24 cellular contexts compared by ENCODE assay signal in genomic region chr16:85856585-85856984, GRCh38. TPM values are rescaled to one million over a fixed set of nuclear protein-coding genes. Genes with fewer than 3 reads are reported as not detected.
DNase-seq lines count a peak whose midpoint lies in the region; ATAC-seq, FAIRE-seq and TF ChIP-seq lines count a peak whose summit lies in the region.
"Had no signal": no experiment of that assay in that cellular context is flagged by ENCODE, and none has a peak within 500 bp of the region (broad histone marks: within the 10 kb centered on the region; RNA-seq: fewer than 3 reads in every experiment).

No MANE protein-coding gene starts in this region.

- intact Hi-C loops in activated CD8-positive, alpha-beta T cell treated with anti-CD3 and anti-CD28 coated beads for 36 hours (cut with micrococcal nuclease), result no loop called here
- intact Hi-C loops in dendritic cell treated with granulocyte-macrophage colony-stimulating factor and Interleukin-4, amounts not matched to agents 40 ng/mL and 50 ng/mL, for 4 days (cut with micrococcal nuclease), result no loop called here

- FAIRE-seq in GM12891 (lab: Jason Lieb, UNC), result peak; percentile 57
- FAIRE-seq: D721Med, GM12892, GM18507, GM19239, H1 had no signal

- peaks cover 19% of the 10 kb centered on the region for H3K4me1 Mint-ChIP-seq in activated CD8-positive, alpha-beta T cell treated with anti-CD3 and anti-CD28 coated beads for 36 hours (ENCODE audit: low read depth)
- H3K4me1 Mint-ChIP-seq in activated CD8-positive, alpha-beta T cell treated with anti-CD3 and anti-CD28 coated beads, Interleukin-2, amount 10 ng/mL, durations not matched to agents 7 days and 5 days (ENCODE audit: low read depth), result no peaks in the 10 kb centered on the region
- peaks cover 79% of the 10 kb centered on the region for H3K4me1 Mint-ChIP-seq in dendritic cell treated with granulocyte-macrophage colony-stimulating factor and Interleukin-4, amounts not matched to agents 40 ng/mL and 50 ng/mL, for 4 days (ENCODE audit: low read depth)
- peaks cover 75% of the 10 kb centered on the region for H3K4me1 Mint-ChIP-seq in stimulated activated memory B cell treated with anti-CD40 and anti-IgM and Interleukin-4, amounts not matched to agents 10 μg/mL and 1 μg/mL and 100 μg/mL, for 72 hours
- no peaks in the 10 kb centered on the region for H3K4me1 Mint-ChIP-seq in chondrocyte (ENCODE audit: low read depth)

- peak; percentile 22 for DNase-seq in activated CD8-positive, alpha-beta T cell treated with anti-CD3 and anti-CD28 coated beads for 36 hours
- DNase-seq in activated CD8-positive, alpha-beta T cell treated with anti-CD3 and anti-CD28 coated beads, Interleukin-2, amount 10 ng/mL, durations not matched to agents 7 days and 5 days, result no peak
- DNase-seq in GM12891 (ENCODE audit: insufficient read length, low spot score) (no peak), chondrocyte (ENCODE audit: low spot score) (no peak), EL (no peak)
- DNase-seq: ACHN, DMS53, KG1, NCI-H1092 treated with DMSO at 0.1 percent for 48 hours, NCI-H1436 treated with DMSO at 0.1 percent for 48 hours, NCI-H1930, NCI-H748 treated with DMSO at 0.1 percent for 48 hours, SIG-M5, SK-N-SH had no signal

- CTCF ChIA-PET in activated CD8-positive, alpha-beta T cell treated with anti-CD3 and anti-CD28 coated beads for 36 hours (lab: Charles Lee), result interaction anchor here (1.1 kb wide), 1 partner anchor 35 kb away, joined by 5 read pairs; no protein-coding TSS in a partner anchor
- CTCF ChIA-PET in activated CD8-positive, alpha-beta T cell treated with anti-CD3 and anti-CD28 coated beads, Interleukin-2, amount 10 ng/mL, durations not matched to agents 7 days and 5 days (lab: Charles Lee), result no interaction called here

- H3K27me3 Mint-ChIP-seq in activated CD8-positive, alpha-beta T cell treated with anti-CD3 and anti-CD28 coated beads for 36 hours, result peaks cover 2% of the 10 kb centered on the region
- peaks cover 9% of the 10 kb centered on the region for H3K27me3 Mint-ChIP-seq in activated CD8-positive, alpha-beta T cell treated with anti-CD3 and anti-CD28 coated beads, Interleukin-2, amount 10 ng/mL, durations not matched to agents 7 days and 5 days (ENCODE audit: low read depth)
- H3K27me3 Mint-ChIP-seq in dendritic cell treated with granulocyte-macrophage colony-stimulating factor and Interleukin-4, amounts not matched to agents 40 ng/mL and 50 ng/mL, for 4 days, result peaks cover 8% of the 10 kb centered on the region
- no peaks in the 10 kb centered on the region for H3K27me3 Mint-ChIP-seq in stimulated activated memory B cell treated with anti-CD40 and anti-IgM and Interleukin-4, amounts not matched to agents 10 μg/mL and 1 μg/mL and 100 μg/mL, for 72 hours
- H3K27me3 Mint-ChIP-seq in chondrocyte (ENCODE audit: low read depth), result peaks cover 40% of the 10 kb centered on the region

- POLR2A ChIA-PET in activated CD8-positive, alpha-beta T cell treated with anti-CD3 and anti-CD28 coated beads for 36 hours (lab: Charles Lee), result no interaction called here
- POLR2A ChIA-PET in activated CD8-positive, alpha-beta T cell treated with anti-CD3 and anti-CD28 coated beads, Interleukin-2, amount 10 ng/mL, durations not matched to agents 7 days and 5 days (lab: Charles Lee), result interaction anchor here (0.6 kb wide), 1 partner anchor 128 kb away, joined by 3 read pairs; no protein-coding TSS in a partner anchor

- H3K36me3 Mint-ChIP-seq in activated CD8-positive, alpha-beta T cell treated with anti-CD3 and anti-CD28 coated beads for 36 hours (ENCODE audit: low read depth), result no peaks in the 10 kb centered on the region
- no peaks in the 10 kb centered on the region for H3K36me3 Mint-ChIP-seq in activated CD8-positive, alpha-beta T cell treated with anti-CD3 and anti-CD28 coated beads, Interleukin-2, amount 10 ng/mL, durations not matched to agents 7 days and 5 days (ENCODE audit: low read depth)
- peaks cover 6% of the 10 kb centered on the region for H3K36me3 Mint-ChIP-seq in dendritic cell treated with granulocyte-macrophage colony-stimulating factor and Interleukin-4, amounts not matched to agents 40 ng/mL and 50 ng/mL, for 4 days (ENCODE audit: low read depth)
- no peaks in the 10 kb centered on the region for H3K36me3 Mint-ChIP-seq in stimulated activated memory B cell treated with anti-CD40 and anti-IgM and Interleukin-4, amounts not matched to agents 10 μg/mL and 1 μg/mL and 100 μg/mL, for 72 hours
- H3K36me3 Mint-ChIP-seq in chondrocyte (ENCODE audit: low read depth), result no peaks in the 10 kb centered on the region

- ATAC-seq in activated CD8-positive, alpha-beta T cell treated with anti-CD3 and anti-CD28 coated beads for 36 hours, result no peak
- no peak for ATAC-seq in activated CD8-positive, alpha-beta T cell treated with anti-CD3 and anti-CD28 coated beads, Interleukin-2, amount 10 ng/mL, durations not matched to agents 7 days and 5 days
- peak; percentile 74 for ATAC-seq in stimulated activated memory B cell treated with anti-CD40 and anti-IgM and Interleukin-4, amounts not matched to agents 10 μg/mL and 1 μg/mL and 100 μg/mL, for 72 hours
- ATAC-seq in GM19035 (IDR thresholded peaks at IDR 0.05; ENCODE audit: unreplicated experiment), result no peak
- ATAC-seq: HCT116 had no signal

- no peak for TF ChIP-seq POLR2A in GM12891 (IDR thresholded peaks at IDR 0.05; ENCODE audit: low read depth, low read length)

- no peak overlapping the region for H3K27ac Mint-ChIP-seq in activated CD8-positive, alpha-beta T cell treated with anti-CD3 and anti-CD28 coated beads for 36 hours
- no peak overlapping the region for H3K27ac Mint-ChIP-seq in activated CD8-positive, alpha-beta T cell treated with anti-CD3 and anti-CD28 coated beads, Interleukin-2, amount 10 ng/mL, durations not matched to agents 7 days and 5 days
- peak overlapping the region; percentile 38 for H3K27ac Mint-ChIP-seq in dendritic cell treated with granulocyte-macrophage colony-stimulating factor and Interleukin-4, amounts not matched to agents 40 ng/mL and 50 ng/mL, for 4 days
- H3K27ac Mint-ChIP-seq in stimulated activated memory B cell treated with anti-CD40 and anti-IgM and Interleukin-4, amounts not matched to agents 10 μg/mL and 1 μg/mL and 100 μg/mL, for 72 hours, result peak overlapping the region; percentile 45
- H3K27ac Mint-ChIP-seq in chondrocyte (ENCODE audit: unreplicated experiment), result no peak overlapping the region

- TF ChIP-seq CTCF in activated CD8-positive, alpha-beta T cell treated with anti-CD3 and anti-CD28 coated beads for 36 hours (IDR thresholded peaks at IDR 0.05), result no peak
- TF ChIP-seq CTCF in chondrocyte (IDR thresholded peaks at IDR 0.05), result no peak

- H3K9me3 Mint-ChIP-seq in activated CD8-positive, alpha-beta T cell treated with anti-CD3 and anti-CD28 coated beads for 36 hours, result peaks cover 3% of the 10 kb centered on the region
- H3K9me3 Mint-ChIP-seq in activated CD8-positive, alpha-beta T cell treated with anti-CD3 and anti-CD28 coated beads, Interleukin-2, amount 10 ng/mL, durations not matched to agents 7 days and 5 days (ENCODE audit: insufficient read depth), result no peaks in the 10 kb centered on the region
- no peaks in the 10 kb centered on the region for H3K9me3 Mint-ChIP-seq in dendritic cell treated with granulocyte-macrophage colony-stimulating factor and Interleukin-4, amounts not matched to agents 40 ng/mL and 50 ng/mL, for 4 days
- H3K9me3 Mint-ChIP-seq in stimulated activated memory B cell treated with anti-CD40 and anti-IgM and Interleukin-4, amounts not matched to agents 10 μg/mL and 1 μg/mL and 100 μg/mL, for 72 hours, result no peaks in the 10 kb centered on the region
- H3K9me3 Mint-ChIP-seq in chondrocyte (ENCODE audit: low read depth), result no peaks in the 10 kb centered on the region

- no peak overlapping the region for H3K4me3 Mint-ChIP-seq in activated CD8-positive, alpha-beta T cell treated with anti-CD3 and anti-CD28 coated beads for 36 hours
- H3K4me3 Mint-ChIP-seq in activated CD8-positive, alpha-beta T cell treated with anti-CD3 and anti-CD28 coated beads, Interleukin-2, amount 10 ng/mL, durations not matched to agents 7 days and 5 days, result no peak overlapping the region
- no peak overlapping the region for H3K4me3 Mint-ChIP-seq in dendritic cell treated with granulocyte-macrophage colony-stimulating factor and Interleukin-4, amounts not matched to agents 40 ng/mL and 50 ng/mL, for 4 days
- H3K4me3 Mint-ChIP-seq in stimulated activated memory B cell treated with anti-CD40 and anti-IgM and Interleukin-4, amounts not matched to agents 10 μg/mL and 1 μg/mL and 100 μg/mL, for 72 hours, result no peak overlapping the region
- no peak overlapping the region for H3K4me3 Mint-ChIP-seq in chondrocyte (ENCODE audit: unreplicated experiment)

TF ChIP-seq in GM12891, 5 proteins besides CTCF, POLR2A, EP300 and RAD21:
- no peak for TF ChIP-seq POU2F2 (IDR thresholded peaks at IDR 0.05; ENCODE audit: low read depth, low read length)
- no peak for TF ChIP-seq PAX5 (IDR thresholded peaks at IDR 0.05; ENCODE audit: insufficient read depth, low read length, severe bottlenecking)
- TF ChIP-seq POLR2AphosphoS5 (IDR thresholded peaks at IDR 0.05; ENCODE audit: low read depth, low read length), result no peak
- no peak for TF ChIP-seq SPI1 (IDR thresholded peaks at IDR 0.05; ENCODE audit: low read depth, low read length)
- no peak for TF ChIP-seq TAF1 (IDR thresholded peaks at IDR 0.05; ENCODE audit: low read depth, low read length)

RNA-seq across cellular contexts. Expression of gene IRF8, which starts 42.4 kb away (rescaled TPM):
- 100 to 1,000 TPM; 221 to 224 TPM for total RNA-seq in activated CD8-positive, alpha-beta T cell treated with anti-CD3 and anti-CD28 coated beads for 36 hours
- 10 to 100 TPM; 22.9 to 24.0 TPM for total RNA-seq in activated CD8-positive, alpha-beta T cell treated with anti-CD3 and anti-CD28 coated beads, Interleukin-2, amount 10 ng/mL, durations not matched to agents 7 days and 5 days
- 111 TPM for polyA plus RNA-seq in GM12891 (2012; ENCODE audit: low read depth, missing spikeins)
- total RNA-seq in chondrocyte, result not detected in 3 replicates
- total RNA-seq: NCI-H460 had no signal
- polyA plus RNA-seq: SK-N-SH had no signal

RNA-seq across cellular contexts. Expression of gene COX4I1, which starts 57.1 kb away (rescaled TPM):
- 100 to 1,000 TPM; 515 to 543 TPM for total RNA-seq in activated CD8-positive, alpha-beta T cell treated with anti-CD3 and anti-CD28 coated beads for 36 hours
- 100 to 1,000 TPM; 505 to 520 TPM for total RNA-seq in activated CD8-positive, alpha-beta T cell treated with anti-CD3 and anti-CD28 coated beads, Interleukin-2, amount 10 ng/mL, durations not matched to agents 7 days and 5 days
- 931 TPM for polyA plus RNA-seq in GM12891 (2012; ENCODE audit: low read depth, missing spikeins)
- 341 to 345 TPM (median 344 TPM) in 3 replicates for total RNA-seq in chondrocyte

RNA-seq across cellular contexts. Expression of gene EMC8, which starts 57.2 kb away (rescaled TPM):
- total RNA-seq in activated CD8-positive, alpha-beta T cell treated with anti-CD3 and anti-CD28 coated beads for 36 hours, result 10 to 100 TPM; 32.4 to 38.6 TPM
- 10 to 100 TPM; 33.3 to 43.0 TPM for total RNA-seq in activated CD8-positive, alpha-beta T cell treated with anti-CD3 and anti-CD28 coated beads, Interleukin-2, amount 10 ng/mL, durations not matched to agents 7 days and 5 days
- polyA plus RNA-seq in GM12891 (2012; ENCODE audit: low read depth, missing spikeins), result 15.3 TPM
- 26.3 to 30.1 TPM (median 27.4 TPM) in 3 replicates for total RNA-seq in chondrocyte

Comparison
In these comparisons a context has a peak if more than half of its experiments do, and no peak if none do; other contexts are left out.
1. H3K27ac Mint-ChIP-seq: peak in dendritic cell treated with granulocyte-macrophage colony-stimulating factor and Interleukin-4, amounts not matched to agents 40 ng/mL and 50 ng/mL, for 4 days (single experiment) and stimulated activated memory B cell treated with anti-CD40 and anti-IgM and Interleukin-4, amounts not matched to agents 10 μg/mL and 1 μg/mL and 100 μg/mL, for 72 hours (single experiment); none in activated CD8-positive, alpha-beta T cell treated with anti-CD3 and anti-CD28 coated beads for 36 hours (single experiment), activated CD8-positive, alpha-beta T cell treated with anti-CD3 and anti-CD28 coated beads, Interleukin-2, amount 10 ng/mL, durations not matched to agents 7 days and 5 days (single experiment) and chondrocyte (single experiment).
2. RNA of gene IRF8, which starts 42.4 kb away (total RNA-seq): 221 to 224 TPM in activated CD8-positive, alpha-beta T cell treated with anti-CD3 and anti-CD28 coated beads for 36 hours and 22.9 to 24.0 TPM in activated CD8-positive, alpha-beta T cell treated with anti-CD3 and anti-CD28 coated beads, Interleukin-2, amount 10 ng/mL, durations not matched to agents 7 days and 5 days; not detected in chondrocyte; every median in the first group is over 10 times any median in the second.